Comparison of ENCODE assay signal across 10 cellular contexts in the genomic region with DNA sequence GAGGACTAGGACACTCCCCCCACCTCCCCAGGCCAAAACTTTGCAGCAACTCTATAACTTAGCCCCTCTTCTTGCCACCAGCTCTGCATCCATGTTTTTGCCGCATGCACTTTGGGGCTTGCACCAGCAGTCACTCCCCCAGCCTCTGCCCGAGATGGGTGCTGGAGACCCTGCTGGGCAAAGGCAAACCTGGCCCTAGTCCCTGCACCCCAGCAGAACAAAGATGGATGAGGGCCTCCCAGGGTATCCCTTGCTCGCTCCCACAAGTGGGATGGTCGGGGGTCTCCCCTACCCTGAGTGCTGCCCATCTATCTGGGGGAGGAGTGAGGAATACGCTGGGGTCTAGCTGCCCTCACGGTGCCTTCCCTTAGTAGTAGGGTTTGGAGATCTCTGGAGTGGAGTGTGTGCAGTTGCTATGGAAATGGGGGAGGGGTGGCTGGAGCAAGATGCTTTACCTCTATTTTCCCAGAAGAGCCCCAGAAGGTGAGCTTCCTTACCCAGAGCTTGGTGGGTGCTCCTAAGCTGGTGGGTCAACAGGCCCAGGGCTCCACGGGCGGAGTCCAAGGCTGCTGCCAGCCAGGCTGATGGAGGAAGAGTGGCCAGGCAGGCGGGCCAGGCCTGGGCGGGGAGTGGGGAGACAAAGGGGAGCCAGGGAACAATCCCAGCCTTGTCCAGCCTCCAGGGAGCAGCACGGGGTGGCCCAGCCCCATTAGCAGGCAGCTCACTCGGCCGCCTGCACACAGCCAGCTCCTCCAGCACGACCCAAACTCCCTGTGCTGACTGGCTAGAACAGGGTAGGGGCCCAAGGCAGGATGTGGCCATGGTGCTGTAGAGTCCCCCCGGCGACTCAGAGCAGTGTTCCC. TPM values are rescaled to one million over a fixed set of nuclear protein-coding genes. Genes with fewer than 3 reads are reported as not detected.
DNase-seq lines count a peak whose midpoint lies in the region; ATAC-seq and TF ChIP-seq lines count a peak whose summit lies in the region.
"Had no signal": no experiment of that assay in that cellular context is flagged by ENCODE, and none has a peak within 500 bp of the region (broad histone marks: within the 10 kb centered on the region; RNA-seq: fewer than 3 reads in every experiment).

A gene with protein sequence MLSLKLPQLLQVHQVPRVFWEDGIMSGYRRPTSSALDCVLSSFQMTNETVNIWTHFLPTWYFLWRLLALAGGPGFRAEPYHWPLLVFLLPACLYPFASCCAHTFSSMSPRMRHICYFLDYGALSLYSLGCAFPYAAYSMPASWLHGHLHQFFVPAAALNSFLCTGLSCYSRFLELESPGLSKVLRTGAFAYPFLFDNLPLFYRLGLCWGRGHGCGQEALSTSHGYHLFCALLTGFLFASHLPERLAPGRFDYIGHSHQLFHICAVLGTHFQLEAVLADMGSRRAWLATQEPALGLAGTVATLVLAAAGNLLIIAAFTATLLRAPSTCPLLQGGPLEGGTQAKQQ (minus strand): TSS at position 597 of the 863 bp plus-strand sequence. CDS start 1,325 bp downstream, outside the sequence.

- H3K9me3 ChIP-seq in PC-3 (ENCODE audit: low read length) (no peaks in the 10 kb centered on the region), uterus (no peaks in the 10 kb centered on the region), Karpas-422 (ENCODE audit: low read length) (no peaks in the 10 kb centered on the region)
- H3K9me3 ChIP-seq: SJSA1 had no signal

- H3K36me3 ChIP-seq in PC-3 (ENCODE audit: low read depth, low read length) (peaks cover 36% of the 10 kb centered on the region), uterus (no peaks in the 10 kb centered on the region), Karpas-422 (ENCODE audit: insufficient read depth, low read length) (peaks cover 6% of the 10 kb centered on the region; the same call in 1 of the 2 replicates)

- H3F3A ChIP-seq in PC-3 (ENCODE audit: low read length, unreplicated experiment), result peaks cover 2% of the 10 kb centered on the region

- H3K4me3 ChIP-seq in PC-3 (ENCODE audit: low read length) (no peak within 1 kb of the TSS), uterus (no peak within 1 kb of the TSS), Karpas-422 (ENCODE audit: low read length) (no peak within 1 kb of the TSS)
- H3K4me3 ChIP-seq: SJSA1 had no signal

- TF ChIP-seq CTCF in PC-3 (conservative IDR thresholded peaks at IDR 0.05; ENCODE audit: low read depth, low read length), result no peak
- no peak for TF ChIP-seq CTCF in glutamatergic neuron (IDR thresholded peaks at IDR 0.05; ENCODE audit: partially characterized antibody, unreplicated experiment)
- no peak for TF ChIP-seq CTCF in osteocyte (IDR thresholded peaks at IDR 0.05)
- TF ChIP-seq CTCF in uterus (IDR thresholded peaks at IDR 0.05), result no peak

- TF ChIP-seq POLR2A in uterus (IDR thresholded peaks at IDR 0.05), result no peak

- BruUV-seq in PC-3 (replicated peaks; lab: Mats Ljungman, UMichigan), result no TSS peak

- POLR2A ChIA-PET in PC-3 (lab: Charles Lee; ENCODE audit: unreplicated experiment), result interaction anchor here (0.5 to 0.7 kb wide), 2 partner anchors 15 to 24 kb away, joined by 3 to 6 read pairs; no protein-coding TSS in a partner anchor

- ATAC-seq in PC-3 (peak; percentile 17), GM21737 (IDR thresholded peaks at IDR 0.05; ENCODE audit: unreplicated experiment) (no peak)

- H3K9me3 Mint-ChIP-seq in glutamatergic neuron (ENCODE audit: unreplicated experiment) (peaks cover 10% of the 10 kb centered on the region), osteocyte (ENCODE audit: unreplicated experiment) (no peaks in the 10 kb centered on the region)

- H3K79me2 ChIP-seq in PC-3 (ENCODE audit: low read length) (no peaks in the 10 kb centered on the region), Karpas-422 (ENCODE audit: low read length) (no peaks in the 10 kb centered on the region)

- H3K4me1 Mint-ChIP-seq in glutamatergic neuron (ENCODE audit: low read depth, unreplicated experiment) (peaks cover 24% of the 10 kb centered on the region), osteocyte (ENCODE audit: unreplicated experiment) (no peaks in the 10 kb centered on the region)

- H3K4me2 ChIP-seq in PC-3 (ENCODE audit: low read length) (no peak within 1 kb of the TSS), Karpas-422 (ENCODE audit: low read depth, low read length, poor library complexity, severe bottlenecking) (no peak within 1 kb of the TSS)

- CTCF ChIA-PET in PC-3 (lab: Charles Lee), result no interaction called here

- intact Hi-C loops in PC-3 (cut with micrococcal nuclease), result no loop called here
- intact Hi-C loops in uterus (cut with DNase I; ENCODE audit: low total_unique reads), result no loop called here

- DNase-seq in ELR (ENCODE audit: low read depth) (peak; percentile 18), PC-3 (no peak), glutamatergic neuron (peak; percentile 30), osteocyte (ENCODE audit: extremely low spot score, unreplicated experiment) (no peak), uterus (no peak), Karpas-422 (no peak), hepatic stellate cell (ENCODE audit: low spot score) (no peak)
- DNase-seq: activated naive CD4-positive, alpha-beta T cell treated with anti-CD3 and anti-CD28 coated beads, Interleukin-2, amount 50 U/mL, for 16 hours had no signal

- peaks cover 20% of the 10 kb centered on the region for H3K27me3 Mint-ChIP-seq in glutamatergic neuron (ENCODE audit: unreplicated experiment)
- no peaks in the 10 kb centered on the region for H3K27me3 Mint-ChIP-seq in osteocyte (ENCODE audit: unreplicated experiment)

- H3K27ac ChIP-seq in PC-3 (ENCODE audit: low read length) (no peak within 1 kb of the TSS), uterus (no peak within 1 kb of the TSS), Karpas-422 (ENCODE audit: low read length) (no peak within 1 kb of the TSS)
- H3K27ac ChIP-seq: SJSA1 had no signal

- H3K27me3 ChIP-seq in PC-3 (ENCODE audit: low read length) (no peaks in the 10 kb centered on the region), uterus (peaks cover 0 to 3% of the 10 kb centered on the region in 2 donors), Karpas-422 (ENCODE audit: low read length) (no peaks in the 10 kb centered on the region)

- H3K4me3 Mint-ChIP-seq in glutamatergic neuron (ENCODE audit: unreplicated experiment), result no peak within 1 kb of the TSS
- no peak within 1 kb of the TSS for H3K4me3 Mint-ChIP-seq in osteocyte (ENCODE audit: unreplicated experiment)

- no peaks in the 10 kb centered on the region for H4K20me1 ChIP-seq in PC-3 (ENCODE audit: low read length)
- no peaks in the 10 kb centered on the region for H4K20me1 ChIP-seq in Karpas-422 (ENCODE audit: insufficient read depth, low read depth, low read length)

- H3K4me1 ChIP-seq in PC-3 (ENCODE audit: insufficient read depth, low read length), result no peaks in the 10 kb centered on the region
- H3K4me1 ChIP-seq in uterus, result peaks cover 0 to 5% of the 10 kb centered on the region in 2 donors
- no peaks in the 10 kb centered on the region for H3K4me1 ChIP-seq in Karpas-422 (ENCODE audit: low read length)

- H2AFZ ChIP-seq in PC-3 (ENCODE audit: low read length) (no peak within 1 kb of the TSS), Karpas-422 (ENCODE audit: low read length) (no peak within 1 kb of the TSS)

- H3K9ac ChIP-seq in PC-3 (ENCODE audit: low read length), result no peak within 1 kb of the TSS
- no peak within 1 kb of the TSS for H3K9ac ChIP-seq in Karpas-422 (ENCODE audit: low read length)

- H3K27ac Mint-ChIP-seq in glutamatergic neuron (ENCODE audit: unreplicated experiment) (no peak within 1 kb of the TSS), osteocyte (ENCODE audit: unreplicated experiment) (no peak within 1 kb of the TSS)

- H3K36me3 Mint-ChIP-seq in glutamatergic neuron (ENCODE audit: unreplicated experiment) (no peaks in the 10 kb centered on the region), osteocyte (ENCODE audit: unreplicated experiment) (peaks cover 13% of the 10 kb centered on the region)

- H3K9me2 ChIP-seq in PC-3 (replicated peaks; ENCODE audit: low read length) (no peaks in the 10 kb centered on the region), Karpas-422 (replicated peaks; ENCODE audit: insufficient read depth, low read length) (no peaks in the 10 kb centered on the region)

RNA-seq across cellular contexts. Expression of the gene that starts here (rescaled TPM):
- total RNA-seq in PC-3 (2014; rRNA removed), result 6.6 and 7.2 TPM in 2 replicates
- total RNA-seq in glutamatergic neuron (ENCODE audit: unreplicated experiment), result 10.8 TPM
- total RNA-seq in osteocyte, result 12.0 and 12.5 TPM in 2 replicates
- total RNA-seq in uterus, result 1 to 10 TPM in 2 of 4 donors, under 1 TPM in 1, not detected in 1; 0.51 to 1.2 (median 1.1) TPM
- 7.6 and 10.0 TPM in 2 replicates for total RNA-seq in Karpas-422 (2014; rRNA removed; shearing (Covaris generic); ENCODE audit: low replicate concordance)

Comparison
In these comparisons a context has a peak if more than half of its experiments do, and no peak if none do; other contexts are left out.
1. DNase-seq: peak in ELR (single experiment) and glutamatergic neuron (single experiment); none in PC-3 (single experiment), osteocyte (single experiment), uterus (0 of 2), Karpas-422 (single experiment) and hepatic stellate cell (single experiment).